ENCODE assay signal across 9 cellular contexts in genomic region chr14:52844262-52845060, GRCh38. TPM values are rescaled to one million over a fixed set of nuclear protein-coding genes. Genes with fewer than 3 reads are reported as not detected.
A peak's percentile ranks its signal among the peaks of the same experiment; 100 is the strongest.
DNase-seq lines count a peak whose midpoint lies in the region; ATAC-seq and TF ChIP-seq lines count a peak whose summit lies in the region.
"Had no signal": no experiment of that assay in that cellular context is flagged by ENCODE, and none has a peak within 500 bp of the region (broad histone marks: within the 10 kb centered on the region; RNA-seq: fewer than 3 reads in every experiment).

No MANE protein-coding gene starts in this region.

- H3K9me3 Mint-ChIP-seq in osteocyte (ENCODE audit: unreplicated experiment) = peaks cover 4% of the 10 kb centered on the region

- peaks cover 6% of the 10 kb centered on the region for H3K36me3 Mint-ChIP-seq in osteocyte (ENCODE audit: unreplicated experiment)

- peak; percentile 74 for ATAC-seq in Right ventricle myocardium superior (ENCODE audit: poor library complexity)
- ATAC-seq in HG03045 (IDR thresholded peaks at IDR 0.05; ENCODE audit: unreplicated experiment) = no peak

- no peaks in the 10 kb centered on the region for H3K4me1 ChIP-seq in effector memory CD4-positive, alpha-beta T cell (ENCODE audit: control insufficient read depth, insufficient read depth, low read length, poor library complexity, severe bottlenecking)

- H3K4me3 Mint-ChIP-seq in osteocyte (ENCODE audit: unreplicated experiment) = no peak overlapping the region

- no peaks in the 10 kb centered on the region for H3K27me3 ChIP-seq in effector memory CD4-positive, alpha-beta T cell (replicated peaks; ENCODE audit: control insufficient read depth, insufficient read depth, low read length, poor library complexity, severe bottlenecking)

- no peak overlapping the region for H3K27ac ChIP-seq in effector memory CD4-positive, alpha-beta T cell (ENCODE audit: insufficient read depth, low read length, poor library complexity, severe bottlenecking)

- no peak overlapping the region for H3K4me3 ChIP-seq in effector memory CD4-positive, alpha-beta T cell (ENCODE audit: insufficient read depth, low read depth, low read length, poor library complexity, severe bottlenecking)

- no peak for TF ChIP-seq CTCF in osteocyte (IDR thresholded peaks at IDR 0.05)

- H3K27ac Mint-ChIP-seq in osteocyte (ENCODE audit: unreplicated experiment) = peak overlapping the region; percentile 96

- H3K9me3 ChIP-seq in effector memory CD4-positive, alpha-beta T cell (ENCODE audit: control insufficient read depth, low read length) = no peaks in the 10 kb centered on the region

- H3K27me3 Mint-ChIP-seq in osteocyte (ENCODE audit: unreplicated experiment) = no peaks in the 10 kb centered on the region

- H3K36me3 ChIP-seq in effector memory CD4-positive, alpha-beta T cell (ENCODE audit: control insufficient read depth, insufficient read depth, low read length) = no peaks in the 10 kb centered on the region

- intact Hi-C loops in Right ventricle myocardium superior (cut with DNase I) = no loop called here

- DNase-seq in AG20443 (ENCODE audit: low spot score) (peak; percentile 18), RPMI8226 (peak; percentile 18), Right ventricle myocardium superior (peak; percentile 49), osteocyte (ENCODE audit: extremely low spot score, unreplicated experiment) (no peak), NCI-H146 treated with DMSO at 0.1 percent for 48 hours (lab: John Stamatoyannopoulos, UW; ENCODE audit: unreplicated experiment) (no peak), NCI-H128 (lab: John Stamatoyannopoulos, UW; ENCODE audit: unreplicated experiment) (no peak)
- no peak for DNase-seq in effector memory CD4-positive, alpha-beta T cell
- DNase-seq: activated T-cell treated with anti-CD3 and anti-CD28 coated beads, Interleukin-2, amount 50 U/mL, for 48 hours had no signal

- peaks cover 53% of the 10 kb centered on the region for H3K4me1 Mint-ChIP-seq in osteocyte (ENCODE audit: unreplicated experiment)

RNA-seq across cellular contexts. Expression of gene GNPNAT1, which starts 53.1 kb away (rescaled TPM):
- total RNA-seq in Right ventricle myocardium superior = 5.8 TPM
- total RNA-seq in osteocyte = 26.7 and 30.2 TPM in 2 replicates

Comparison
In these comparisons a context has a peak if more than half of its experiments do, and no peak if none do; other contexts are left out.
1. DNase-seq: peak in AG20443 (single experiment), RPMI8226 (single experiment) and Right ventricle myocardium superior (single experiment); none in osteocyte (single experiment), effector memory CD4-positive, alpha-beta T cell (0 of 3), NCI-H146 treated with DMSO at 0.1 percent for 48 hours (single experiment) and NCI-H128 (single experiment).